In genomic region chr3:162710332-162711112, GRCh38 we compare ENCODE assay signal across 27 cellular contexts.
"Had no signal": no experiment of that assay in that cellular context is flagged by ENCODE, and none has a peak within 500 bp of the region (broad histone marks: within the 10 kb centered on the region; RNA-seq: fewer than 3 reads in every experiment).

No MANE protein-coding gene starts in this region.

- DNase-seq: activated CD4-positive, alpha-beta memory T cell treated with anti-CD3 and anti-CD28 coated beads, Interleukin-2, amount 10 ng/mL, durations not matched to agents 7 days and 5 days; activated CD4-positive, alpha-beta T cell treated with anti-CD3 and anti-CD28 coated beads for 1 hour; activated CD4-positive, alpha-beta T cell treated with anti-CD3 and anti-CD28 coated beads for 4 hours; activated CD4-positive, alpha-beta T cell treated with anti-CD3 and anti-CD28 coated beads, Interleukin-2, amount 10 ng/mL, durations not matched to agents 7 days and 5 days; activated CD4-positive, alpha-beta T cell treated with anti-CD3 and anti-CD28 coated beads, Interleukin-2, amount 50 U/mL, for 4 hours; activated effector memory CD4-positive, alpha-beta T cell treated with Interleukin-2 at 50 U/mL for 16 hours; activated gamma-delta T cell treated with Interleukin-2 at 50 U/mL for 16 hours; activated naive CD4-positive, alpha-beta T cell treated with anti-CD3 and anti-CD28 coated beads, Interleukin-2, amount 50 U/mL, for 16 hours; activated naive CD4-positive, alpha-beta T cell treated with Interleukin-2 at 50 U/mL for 16 hours; activated T-cell treated with anti-CD3 and anti-CD28 coated beads, Interleukin-2, amount 50 U/mL, for 4 hours; amniotic stem cell; anterior cingulate cortex; brain microvascular endothelial cell; cortex of kidney; dermis blood vessel endothelial cell; effector CD4-positive, alpha-beta T cell; effector memory CD8-positive, alpha-beta T cell; erythroblast; foreskin keratinocyte; gastrocnemius medialis; glutamatergic neuron; T-helper 2 cell had no signal

- H3K4me3 ChIP-seq: esophagus muscularis mucosa, gastrocnemius medialis had no signal

- FAIRE-seq: astrocyte, bronchial epithelial cell had no signal

- H3K4me1 ChIP-seq: esophagus muscularis mucosa, foreskin keratinocyte, gastrocnemius medialis had no signal

- ATAC-seq: activated T-cell treated with anti-CD3 and anti-CD28 coated beads, Interleukin-2, amount 50 U/mL, for 4 hours; activated T-helper 17 cell treated with anti-CD3 and anti-CD28 coated beads, Interleukin-2, amount 50 U/mL, for 72 hours; effector memory CD8-positive, alpha-beta T cell; foreskin keratinocyte; gastrocnemius medialis; WTC11 had no signal

- H3K27me3 ChIP-seq: brain microvascular endothelial cell, esophagus muscularis mucosa, foreskin keratinocyte, gastrocnemius medialis had no signal

- H3K9me3 ChIP-seq: esophagus muscularis mucosa, gastrocnemius medialis had no signal

- H3K36me3 ChIP-seq: brain microvascular endothelial cell, esophagus muscularis mucosa, gastrocnemius medialis had no signal

- H3K27ac ChIP-seq: brain microvascular endothelial cell, esophagus muscularis mucosa, foreskin keratinocyte, gastrocnemius medialis had no signal
